Comparison of ENCODE assay signal across 1 cellular context in the genomic region with DNA sequence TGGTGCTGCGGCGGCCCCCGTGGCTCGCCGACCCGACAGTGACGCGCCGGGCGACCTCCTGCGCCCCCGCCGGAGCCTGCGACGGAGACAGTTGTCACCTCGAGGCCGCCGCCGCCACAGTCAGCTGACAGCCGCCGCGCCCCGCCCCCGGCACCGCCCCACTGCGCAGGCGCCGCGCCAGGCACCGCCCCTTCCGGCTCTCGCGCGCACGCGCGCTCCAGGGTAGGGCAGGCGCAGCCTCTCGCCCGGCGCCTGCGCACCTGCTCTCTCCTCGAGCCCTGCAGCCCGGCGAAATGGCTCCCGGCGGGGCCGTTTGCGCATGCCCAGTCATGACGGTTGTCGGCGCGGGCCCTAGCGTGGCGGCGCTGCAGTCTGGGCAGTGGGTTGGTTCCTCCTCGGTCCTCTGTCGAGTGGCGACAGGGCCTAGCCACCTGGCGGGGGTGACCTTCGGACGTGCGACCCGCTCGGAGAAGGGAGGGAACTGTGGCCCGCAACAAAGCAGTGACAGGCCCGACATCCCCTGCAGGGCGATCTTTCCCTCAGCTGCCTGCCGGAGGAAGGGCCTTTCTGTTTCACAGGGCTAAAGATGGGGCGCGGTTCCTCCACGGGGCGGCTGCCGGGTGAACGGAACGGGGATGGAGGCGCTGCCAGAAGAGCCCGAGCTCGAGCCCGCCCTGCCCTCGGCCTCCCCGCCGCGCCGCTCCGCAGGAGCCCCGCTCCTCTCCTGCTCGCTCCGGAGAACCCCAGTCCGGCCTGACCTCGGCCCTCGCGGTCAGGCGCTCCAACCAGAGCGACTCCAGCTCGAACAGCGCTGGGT.
TF ChIP-seq lines count a peak whose summit lies in the region.

A gene (minus strand): TSS at position 135 of the 817 bp plus-strand sequence. CDS start 134 bp downstream, at position 1.

TF ChIP-seq in HepG2, 621 proteins besides CTCF, POLR2A, EP300 and RAD21 (continued from another document and continues in another):
- TF ChIP-seq, protein P1, sequence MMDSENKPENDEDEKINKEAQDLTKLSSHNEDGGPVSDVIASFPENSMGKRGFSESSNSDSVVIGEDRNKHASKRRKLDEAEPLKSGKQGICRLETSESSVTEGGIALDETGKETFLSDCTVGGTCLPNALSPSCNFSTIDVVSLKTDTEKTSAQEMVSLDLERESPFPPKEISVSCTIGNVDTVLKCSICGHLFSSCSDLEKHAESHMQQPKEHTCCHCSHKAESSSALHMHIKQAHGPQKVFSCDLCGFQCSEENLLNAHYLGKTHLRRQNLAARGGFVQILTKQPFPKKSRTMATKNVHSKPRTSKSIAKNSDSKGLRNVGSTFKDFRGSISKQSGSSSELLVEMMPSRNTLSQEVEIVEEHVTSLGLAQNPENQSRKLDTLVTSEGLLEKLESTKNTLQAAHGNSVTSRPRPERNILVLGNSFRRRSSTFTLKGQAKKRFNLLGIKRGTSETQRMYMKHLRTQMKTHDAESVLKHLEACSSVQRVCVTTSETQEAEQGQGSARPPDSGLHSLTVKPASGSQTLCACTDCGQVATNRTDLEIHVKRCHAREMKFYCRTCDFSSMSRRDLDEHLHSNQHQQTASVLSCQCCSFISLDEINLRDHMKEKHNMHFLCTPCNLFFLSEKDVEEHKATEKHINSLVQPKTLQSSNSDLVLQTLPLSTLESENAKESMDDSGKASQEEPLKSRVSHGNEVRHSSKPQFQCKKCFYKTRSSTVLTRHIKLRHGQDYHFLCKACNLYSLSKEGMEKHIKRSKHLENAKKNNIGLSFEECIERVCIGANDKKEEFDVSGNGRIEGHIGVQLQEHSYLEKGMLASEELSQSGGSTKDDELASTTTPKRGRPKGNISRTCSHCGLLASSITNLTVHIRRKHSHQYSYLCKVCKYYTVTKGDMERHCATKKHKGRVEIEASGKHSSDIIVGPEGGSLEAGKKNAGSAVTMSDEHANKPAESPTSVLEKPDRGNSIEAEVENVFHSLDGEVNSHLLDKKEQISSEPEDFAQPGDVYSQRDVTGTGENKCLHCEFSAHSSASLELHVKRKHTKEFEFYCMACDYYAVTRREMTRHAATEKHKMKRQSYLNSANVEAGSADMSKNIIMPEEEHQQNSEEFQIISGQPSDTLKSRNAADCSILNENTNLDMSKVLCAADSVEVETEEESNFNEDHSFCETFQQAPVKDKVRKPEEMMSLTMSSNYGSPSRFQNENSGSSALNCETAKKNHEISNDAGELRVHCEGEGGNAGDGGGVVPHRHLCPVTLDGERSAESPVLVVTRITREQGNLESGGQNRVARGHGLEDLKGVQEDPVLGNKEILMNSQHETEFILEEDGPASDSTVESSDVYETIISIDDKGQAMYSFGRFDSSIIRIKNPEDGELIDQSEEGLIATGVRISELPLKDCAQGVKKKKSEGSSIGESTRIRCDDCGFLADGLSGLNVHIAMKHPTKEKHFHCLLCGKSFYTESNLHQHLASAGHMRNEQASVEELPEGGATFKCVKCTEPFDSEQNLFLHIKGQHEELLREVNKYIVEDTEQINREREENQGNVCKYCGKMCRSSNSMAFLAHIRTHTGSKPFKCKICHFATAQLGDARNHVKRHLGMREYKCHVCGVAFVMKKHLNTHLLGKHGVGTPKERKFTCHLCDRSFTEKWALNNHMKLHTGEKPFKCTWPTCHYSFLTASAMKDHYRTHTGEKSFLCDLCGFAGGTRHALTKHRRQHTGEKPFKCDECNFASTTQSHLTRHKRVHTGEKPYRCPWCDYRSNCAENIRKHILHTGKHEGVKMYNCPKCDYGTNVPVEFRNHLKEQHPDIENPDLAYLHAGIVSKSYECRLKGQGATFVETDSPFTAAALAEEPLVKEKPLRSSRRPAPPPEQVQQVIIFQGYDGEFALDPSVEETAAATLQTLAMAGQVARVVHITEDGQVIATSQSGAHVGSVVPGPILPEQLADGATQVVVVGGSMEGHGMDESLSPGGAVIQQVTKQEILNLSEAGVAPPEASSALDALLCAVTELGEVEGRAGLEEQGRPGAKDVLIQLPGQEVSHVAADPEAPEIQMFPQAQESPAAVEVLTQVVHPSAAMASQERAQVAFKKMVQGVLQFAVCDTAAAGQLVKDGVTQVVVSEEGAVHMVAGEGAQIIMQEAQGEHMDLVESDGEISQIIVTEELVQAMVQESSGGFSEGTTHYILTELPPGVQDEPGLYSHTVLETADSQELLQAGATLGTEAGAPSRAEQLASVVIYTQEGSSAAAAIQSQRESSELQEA (CRISPR knock-in tag; IDR thresholded peaks at IDR 0.05; ENCODE audit: not compliant biosample characterization): peak; percentile 54
- TF ChIP-seq RFX3 (CRISPR knock-in tag; IDR thresholded peaks at IDR 0.05): no peak
- peak; percentile 89; the same call in 1 of the 2 replicates for TF ChIP-seq ZNF839 (CRISPR knock-in tag; IDR thresholded peaks at IDR 0.05; ENCODE audit: borderline replicate concordance)
- TF ChIP-seq, protein P2, sequence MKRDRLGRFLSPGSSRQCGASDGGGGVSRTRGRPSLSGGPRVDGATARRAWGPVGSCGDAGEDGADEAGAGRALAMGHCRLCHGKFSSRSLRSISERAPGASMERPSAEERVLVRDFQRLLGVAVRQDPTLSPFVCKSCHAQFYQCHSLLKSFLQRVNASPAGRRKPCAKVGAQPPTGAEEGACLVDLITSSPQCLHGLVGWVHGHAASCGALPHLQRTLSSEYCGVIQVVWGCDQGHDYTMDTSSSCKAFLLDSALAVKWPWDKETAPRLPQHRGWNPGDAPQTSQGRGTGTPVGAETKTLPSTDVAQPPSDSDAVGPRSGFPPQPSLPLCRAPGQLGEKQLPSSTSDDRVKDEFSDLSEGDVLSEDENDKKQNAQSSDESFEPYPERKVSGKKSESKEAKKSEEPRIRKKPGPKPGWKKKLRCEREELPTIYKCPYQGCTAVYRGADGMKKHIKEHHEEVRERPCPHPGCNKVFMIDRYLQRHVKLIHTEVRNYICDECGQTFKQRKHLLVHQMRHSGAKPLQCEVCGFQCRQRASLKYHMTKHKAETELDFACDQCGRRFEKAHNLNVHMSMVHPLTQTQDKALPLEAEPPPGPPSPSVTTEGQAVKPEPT (CRISPR knock-in tag; IDR thresholded peaks at IDR 0.05; ENCODE audit: low read depth): peak; percentile 73; the same call in 1 of the 2 replicates
- no peak for TF ChIP-seq PAF1 (CRISPR knock-in tag; IDR thresholded peaks at IDR 0.05)
- peak; percentile 66; the same call in 1 of the 2 replicates for TF ChIP-seq HIVEP1 (CRISPR knock-in tag; IDR thresholded peaks at IDR 0.05)
- no peak for TF ChIP-seq POGZ (CRISPR knock-in tag; IDR thresholded peaks at IDR 0.05)
- TF ChIP-seq, protein P3, sequence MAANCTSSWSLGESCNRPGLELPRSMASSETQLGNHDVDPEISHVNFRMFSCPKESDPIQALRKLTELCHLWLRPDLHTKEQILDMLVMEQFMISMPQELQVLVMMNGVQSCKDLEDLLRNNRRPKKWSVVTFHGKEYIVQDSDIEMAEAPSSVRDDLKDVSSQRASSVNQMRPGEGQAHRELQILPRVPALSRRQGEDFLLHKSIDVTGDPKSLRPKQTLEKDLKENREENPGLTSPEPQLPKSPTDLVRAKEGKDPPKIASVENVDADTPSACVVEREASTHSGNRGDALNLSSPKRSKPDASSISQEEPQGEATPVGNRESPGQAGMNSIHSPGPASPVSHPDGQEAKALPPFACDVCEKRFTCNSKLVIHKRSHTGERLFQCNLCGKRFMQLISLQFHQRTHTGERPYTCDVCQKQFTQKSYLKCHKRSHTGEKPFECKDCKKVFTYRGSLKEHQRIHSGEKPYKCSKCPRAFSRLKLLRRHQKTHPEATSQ (CRISPR knock-in tag; IDR thresholded peaks at IDR 0.05; ENCODE audit: borderline replicate concordance): no peak
- TF ChIP-seq, protein P4, sequence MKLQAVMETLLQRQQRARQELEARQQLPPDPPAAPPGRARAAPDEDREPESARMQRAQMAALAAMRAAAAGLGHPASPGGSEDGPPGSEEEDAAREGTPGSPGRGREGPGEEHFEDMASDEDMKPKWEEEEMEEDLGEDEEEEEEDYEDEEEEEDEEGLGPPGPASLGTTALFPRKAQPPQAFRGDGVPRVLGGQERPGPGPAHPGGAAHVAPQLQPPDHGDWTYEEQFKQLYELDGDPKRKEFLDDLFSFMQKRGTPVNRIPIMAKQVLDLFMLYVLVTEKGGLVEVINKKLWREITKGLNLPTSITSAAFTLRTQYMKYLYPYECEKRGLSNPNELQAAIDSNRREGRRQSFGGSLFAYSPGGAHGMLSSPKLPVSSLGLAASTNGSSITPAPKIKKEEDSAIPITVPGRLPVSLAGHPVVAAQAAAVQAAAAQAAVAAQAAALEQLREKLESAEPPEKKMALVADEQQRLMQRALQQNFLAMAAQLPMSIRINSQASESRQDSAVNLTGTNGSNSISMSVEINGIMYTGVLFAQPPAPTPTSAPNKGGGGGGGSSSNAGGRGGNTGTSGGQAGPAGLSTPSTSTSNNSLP (IDR thresholded peaks at IDR 0.05; ENCODE audit: low read depth, low read length): no peak
- TF ChIP-seq ZNF263 (CRISPR knock-in tag; IDR thresholded peaks at IDR 0.05): peak; percentile 44; the same call in 1 of the 2 replicates
- TF ChIP-seq, protein P5, sequence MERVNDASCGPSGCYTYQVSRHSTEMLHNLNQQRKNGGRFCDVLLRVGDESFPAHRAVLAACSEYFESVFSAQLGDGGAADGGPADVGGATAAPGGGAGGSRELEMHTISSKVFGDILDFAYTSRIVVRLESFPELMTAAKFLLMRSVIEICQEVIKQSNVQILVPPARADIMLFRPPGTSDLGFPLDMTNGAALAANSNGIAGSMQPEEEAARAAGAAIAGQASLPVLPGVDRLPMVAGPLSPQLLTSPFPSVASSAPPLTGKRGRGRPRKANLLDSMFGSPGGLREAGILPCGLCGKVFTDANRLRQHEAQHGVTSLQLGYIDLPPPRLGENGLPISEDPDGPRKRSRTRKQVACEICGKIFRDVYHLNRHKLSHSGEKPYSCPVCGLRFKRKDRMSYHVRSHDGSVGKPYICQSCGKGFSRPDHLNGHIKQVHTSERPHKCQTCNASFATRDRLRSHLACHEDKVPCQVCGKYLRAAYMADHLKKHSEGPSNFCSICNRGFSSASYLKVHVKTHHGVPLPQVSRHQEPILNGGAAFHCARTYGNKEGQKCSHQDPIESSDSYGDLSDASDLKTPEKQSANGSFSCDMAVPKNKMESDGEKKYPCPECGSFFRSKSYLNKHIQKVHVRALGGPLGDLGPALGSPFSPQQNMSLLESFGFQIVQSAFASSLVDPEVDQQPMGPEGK (CRISPR knock-in tag; IDR thresholded peaks at IDR 0.05): peak; percentile 16; the same call in 1 of the 2 replicates
- TF ChIP-seq ZNF761 (CRISPR knock-in tag; conservative IDR thresholded peaks at IDR 0.05): peak; percentile 78
- TF ChIP-seq ZNF34 (CRISPR knock-in tag; IDR thresholded peaks at IDR 0.05; ENCODE audit: borderline replicate concordance): peak; percentile 56; the same call in 1 of the 2 replicates
- peak; percentile 46; the same call in 1 of the 2 replicates for TF ChIP-seq HES4 (CRISPR knock-in tag; IDR thresholded peaks at IDR 0.05; ENCODE audit: borderline replicate concordance)
- TF ChIP-seq, protein P6, sequence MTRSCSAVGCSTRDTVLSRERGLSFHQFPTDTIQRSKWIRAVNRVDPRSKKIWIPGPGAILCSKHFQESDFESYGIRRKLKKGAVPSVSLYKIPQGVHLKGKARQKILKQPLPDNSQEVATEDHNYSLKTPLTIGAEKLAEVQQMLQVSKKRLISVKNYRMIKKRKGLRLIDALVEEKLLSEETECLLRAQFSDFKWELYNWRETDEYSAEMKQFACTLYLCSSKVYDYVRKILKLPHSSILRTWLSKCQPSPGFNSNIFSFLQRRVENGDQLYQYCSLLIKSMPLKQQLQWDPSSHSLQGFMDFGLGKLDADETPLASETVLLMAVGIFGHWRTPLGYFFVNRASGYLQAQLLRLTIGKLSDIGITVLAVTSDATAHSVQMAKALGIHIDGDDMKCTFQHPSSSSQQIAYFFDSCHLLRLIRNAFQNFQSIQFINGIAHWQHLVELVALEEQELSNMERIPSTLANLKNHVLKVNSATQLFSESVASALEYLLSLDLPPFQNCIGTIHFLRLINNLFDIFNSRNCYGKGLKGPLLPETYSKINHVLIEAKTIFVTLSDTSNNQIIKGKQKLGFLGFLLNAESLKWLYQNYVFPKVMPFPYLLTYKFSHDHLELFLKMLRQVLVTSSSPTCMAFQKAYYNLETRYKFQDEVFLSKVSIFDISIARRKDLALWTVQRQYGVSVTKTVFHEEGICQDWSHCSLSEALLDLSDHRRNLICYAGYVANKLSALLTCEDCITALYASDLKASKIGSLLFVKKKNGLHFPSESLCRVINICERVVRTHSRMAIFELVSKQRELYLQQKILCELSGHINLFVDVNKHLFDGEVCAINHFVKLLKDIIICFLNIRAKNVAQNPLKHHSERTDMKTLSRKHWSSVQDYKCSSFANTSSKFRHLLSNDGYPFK (CRISPR knock-in tag; IDR thresholded peaks at IDR 0.05; ENCODE audit: borderline replicate concordance): peak; percentile 79
- peak; percentile 88 for TF ChIP-seq ZNF883 (CRISPR knock-in tag; IDR thresholded peaks at IDR 0.05; ENCODE audit: not compliant biosample characterization)
- TF ChIP-seq SMYD3 (CRISPR knock-in tag; IDR thresholded peaks at IDR 0.05): no peak
- peak; percentile 40 for TF ChIP-seq HNRNPLL (IDR thresholded peaks at IDR 0.05; ENCODE audit: low read depth, low read length, poor library complexity, severe bottlenecking)
- TF ChIP-seq RNF2 (conservative IDR thresholded peaks at IDR 0.05; ENCODE audit: low read depth): peak; percentile 90
- TF ChIP-seq, protein P7, sequence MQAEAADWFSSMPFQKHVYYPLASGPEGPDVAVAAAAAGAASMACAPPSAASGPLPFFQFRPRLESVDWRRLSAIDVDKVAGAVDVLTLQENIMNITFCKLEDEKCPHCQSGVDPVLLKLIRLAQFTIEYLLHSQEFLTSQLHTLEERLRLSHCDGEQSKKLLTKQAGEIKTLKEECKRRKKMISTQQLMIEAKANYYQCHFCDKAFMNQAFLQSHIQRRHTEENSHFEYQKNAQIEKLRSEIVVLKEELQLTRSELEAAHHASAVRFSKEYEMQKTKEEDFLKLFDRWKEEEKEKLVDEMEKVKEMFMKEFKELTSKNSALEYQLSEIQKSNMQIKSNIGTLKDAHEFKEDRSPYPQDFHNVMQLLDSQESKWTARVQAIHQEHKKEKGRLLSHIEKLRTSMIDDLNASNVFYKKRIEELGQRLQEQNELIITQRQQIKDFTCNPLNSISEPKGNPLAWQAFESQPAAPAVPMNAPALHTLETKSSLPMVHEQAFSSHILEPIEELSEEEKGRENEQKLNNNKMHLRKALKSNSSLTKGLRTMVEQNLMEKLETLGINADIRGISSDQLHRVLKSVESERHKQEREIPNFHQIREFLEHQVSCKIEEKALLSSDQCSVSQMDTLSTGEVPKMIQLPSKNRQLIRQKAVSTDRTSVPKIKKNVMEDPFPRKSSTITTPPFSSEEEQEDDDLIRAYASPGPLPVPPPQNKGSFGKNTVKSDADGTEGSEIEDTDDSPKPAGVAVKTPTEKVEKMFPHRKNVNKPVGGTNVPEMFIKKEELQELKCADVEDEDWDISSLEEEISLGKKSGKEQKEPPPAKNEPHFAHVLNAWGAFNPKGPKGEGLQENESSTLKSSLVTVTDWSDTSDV (CRISPR knock-in tag; IDR thresholded peaks at IDR 0.05): peak; percentile 71; the same call in 1 of the 2 replicates
- TF ChIP-seq ZBTB42 (CRISPR knock-in tag; IDR thresholded peaks at IDR 0.05): 0 out of 2 replicates have a peak, but pooled peaks have one; percentile 19
- TF ChIP-seq CBX2 (IDR thresholded peaks at IDR 0.05; ENCODE audit: low read depth, low read length): no peak
- no peak for TF ChIP-seq CBX2 (CRISPR knock-in tag; IDR thresholded peaks at IDR 0.05; ENCODE audit: low read depth)
- no peak for TF ChIP-seq RARA (CRISPR knock-in tag; IDR thresholded peaks at IDR 0.05)
- TF ChIP-seq NR2F6 (IDR thresholded peaks at IDR 0.05): no peak
- 0 out of 2 replicates have a peak, but pooled peaks have one; percentile 14 for TF ChIP-seq NR2F6 (CRISPR knock-in tag; IDR thresholded peaks at IDR 0.05)
